Comparison of ENCODE assay signal across 10 cellular contexts in genomic region chr2:96924775-96925747, GRCh38. TPM values are rescaled to one million over a fixed set of nuclear protein-coding genes. Genes with fewer than 3 reads are reported as not detected.
DNase-seq lines count a peak whose midpoint lies in the region; ATAC-seq, FAIRE-seq and TF ChIP-seq lines count a peak whose summit lies in the region.
"Had no signal": no experiment of that assay in that cellular context is flagged by ENCODE, and none has a peak within 500 bp of the region (broad histone marks: within the 10 kb centered on the region; RNA-seq: fewer than 3 reads in every experiment).

No MANE protein-coding gene starts in this region.

- H4K20me1 ChIP-seq in H1 (replicated peaks in 1 of 2; ENCODE audit: control insufficient read depth in 1 of 2, insufficient read depth in 2 of 2, low read length in 2 of 2), result no peaks in the 10 kb centered on the region

- no peak overlapping the region for H2BK5ac ChIP-seq in H1 (ENCODE audit: low read depth, low read length)

- H3K4me1 ChIP-seq in H1 (replicated peaks in 1 of 4; ENCODE audit: control insufficient read depth in 3 of 4, insufficient read depth in 4 of 4, low read length in 3 of 4), result peaks cover 0 to 11% (median 5%) of the 10 kb centered on the region in 4 experiments; a peak in 6 of 7 replicates

- no peak overlapping the region for H2AFZ ChIP-seq in H1 (ENCODE audit: low read length)

- H3K79me2 ChIP-seq in H1 (ENCODE audit: control insufficient read depth in 1 of 2, insufficient read depth in 2 of 2, low read length in 2 of 2), result no peaks in the 10 kb centered on the region

- no peak overlapping the region for H3K27ac ChIP-seq in H1 (ENCODE audit: low read depth, low read length)

- H3K23me2 ChIP-seq in H1 (ENCODE audit: low read depth, low read length), result no peaks in the 10 kb centered on the region

- no peak overlapping the region for H3K18ac ChIP-seq in H1 (ENCODE audit: extremely low read depth, low read length)

- POLR2A ChIA-PET in H1 (lab: Charles Lee; ENCODE audit: partially characterized antibody), result no interaction called here

- no peak overlapping the region for H3K9ac ChIP-seq in H1 (replicated peaks in 1 of 4; ENCODE audit: extremely low read depth in 1 of 4, low read depth in 3 of 4, low read length in 3 of 4)

- DNase-seq in T follicular helper cell (ENCODE audit: low read depth) (peak; percentile 14), activated T-cell treated with anti-CD3 and anti-CD28 coated beads for 24 hours (ENCODE audit: low read depth) (peak; percentile 21), H1 (ENCODE audit: low read depth in 1 of 2, low spot score in 2 of 2) (no peak), NCI-H146 (lab: John Stamatoyannopoulos, UW) (no peak), islet precursor cell (no peak)
- DNase-seq in stimulated activated CD4-positive, alpha-beta T cell treated with anti-CD3 and anti-CD28 coated beads, Interleukin-4, amount 100 ng/mL, for 4 hours, result peak; percentile 20 to 21
- DNase-seq: MG63, NCI-H82 had no signal

- WGBS in H1 (ENCODE audit: extremely low coverage in 1 of 2, insufficient coverage in 1 of 2, insufficient read length in 1 of 2, insufficient replicate concordance in 2 of 2, low coverage in 1 of 2, low lambda C conversion rate in 2 of 2, missing lambda C conversion rate in 1 of 2), 2 experiments, result 90% methylated on average over 20 of the region's 20 CpGs; no CpG with 5 or more reads in 1 of the 2 experiments

- H2AK5ac ChIP-seq in H1 (ENCODE audit: low read depth, low read length), result no peak overlapping the region

- TF ChIP-seq EP300 in H1 (IDR thresholded peaks at IDR 0.05; ENCODE audit: borderline replicate concordance in 1 of 2, low read depth in 2 of 2, low read length in 2 of 2), result no peak

- no peaks in the 10 kb centered on the region for H3K36me3 ChIP-seq in H1 (ENCODE audit: control insufficient read depth in 2 of 4, insufficient read depth in 4 of 4, low read length in 3 of 4)
- H3K36me3 ChIP-seq: MG63 had no signal

- no peak overlapping the region for H2BK15ac ChIP-seq in H1 (ENCODE audit: low read length)

- TF ChIP-seq RAD21 in H1 (IDR thresholded peaks at IDR 0.05 in 1 of 2, conservative IDR thresholded peaks at IDR 0.05 in 1 of 2; ENCODE audit: low read depth in 2 of 2, low read length in 2 of 2), result no peak

- H4K5ac ChIP-seq in H1 (ENCODE audit: insufficient read length, low read depth, low read length), result no peak overlapping the region

- ATAC-seq in GM21717 (IDR thresholded peaks at IDR 0.05; ENCODE audit: unreplicated experiment), result no peak
- no peak for ATAC-seq in HG02938 (IDR thresholded peaks at IDR 0.05; ENCODE audit: unreplicated experiment)

- H3K56ac ChIP-seq in H1 (replicated peaks; ENCODE audit: insufficient read length, low read depth, low read length), result no peak overlapping the region

- no peak overlapping the region for H3K4me2 ChIP-seq in H1 (ENCODE audit: insufficient read depth in 1 of 2, low read depth in 2 of 2, low read length in 2 of 2)

- H2BK120ac ChIP-seq in H1 (replicated peaks; ENCODE audit: low read depth, low read length), result no peak overlapping the region

- TF ChIP-seq CTCF in H1 (IDR thresholded peaks at IDR 0.05; ENCODE audit: control extremely low read depth in 1 of 3, insufficient read depth in 1 of 3, low read depth in 1 of 3, low read length in 3 of 3), result no peak

- H4K91ac ChIP-seq in H1 (replicated peaks; ENCODE audit: insufficient read length, low read length), result peak overlapping the region; percentile 68

- CTCF ChIA-PET in H1 (lab: Charles Lee; ENCODE audit: partially characterized antibody), result interaction anchor here (0.7 to 2.3 kb wide), 10 partner anchors 9 to 67 kb away, joined by 3 to 11 read pairs (median 4); partner anchors contain the start of gene ANKRD39

- no peak overlapping the region for H2BK20ac ChIP-seq in H1 (ENCODE audit: low read length)

- no peak overlapping the region for H3K14ac ChIP-seq in H1 (ENCODE audit: insufficient read length)

- no peak overlapping the region for H3K23ac ChIP-seq in H1 (ENCODE audit: insufficient read length)

- no peak for TF ChIP-seq POLR2A in H1 (IDR thresholded peaks at IDR 0.05; ENCODE audit: control extremely low read depth in 1 of 2, low read depth in 2 of 2, low read length in 2 of 2)

- no peak for FAIRE-seq in H1 (lab: Jason Lieb, UNC)

- H4K8ac ChIP-seq in H1 (ENCODE audit: extremely low read depth, insufficient read depth, low read length), result peak overlapping the region; percentile 3; the same call in 1 of the 2 replicates

- no peak overlapping the region for H3K4me3 ChIP-seq in H1 (ENCODE audit: extremely low read depth in 1 of 4, insufficient read depth in 2 of 4, low read depth in 3 of 4, low read length in 4 of 4)
- H3K4me3 ChIP-seq: MG63 had no signal

- H3K79me1 ChIP-seq in H1 (ENCODE audit: low read depth, low read length), result no peaks in the 10 kb centered on the region

- H3K9me3 ChIP-seq in H1 (ENCODE audit: insufficient read depth in 2 of 2, low read depth in 1 of 2, low read length in 1 of 2), result no peaks in the 10 kb centered on the region
- H3K9me3 ChIP-seq: MG63 had no signal

- no peak overlapping the region for H3K4ac ChIP-seq in H1 (replicated peaks; ENCODE audit: insufficient read length, low read depth, low read length)

- H3K27me3 ChIP-seq in H1 (replicated peaks in 1 of 4; ENCODE audit: control insufficient read depth in 3 of 4, extremely low read depth in 1 of 4, insufficient read depth in 3 of 4, low read length in 3 of 4), result peaks cover 0 to 3% (median 1%) of the 10 kb centered on the region in 4 experiments; a peak in 1 of 7 replicates
- H3K27me3 ChIP-seq: MG63 had no signal

- peak overlapping the region; percentile 4; the same call in 1 of the 2 replicates for H2BK12ac ChIP-seq in H1 (ENCODE audit: low read depth, low read length)

TF ChIP-seq in H1, 55 proteins besides CTCF, POLR2A, EP300 and RAD21:
- no peak for TF ChIP-seq EZH2 (IDR thresholded peaks at IDR 0.05; ENCODE audit: low read depth, low read length, severe bottlenecking)
TF ChIP-seq in H1: peak in this region for 0.

RNA-seq across cellular contexts. Expression of gene SEMA4C, which starts 55.2 kb away (rescaled TPM):
- 67.3 and 74.3 TPM in 2 replicates for total RNA-seq in H1 (2021; fragmentation: NEBNext Ultra II Directional; extraction: Animal tissue kit (Norgen Biotek cat#: 25700))
- 47.5 and 71.4 TPM in 2 replicates for polyA plus RNA-seq in H1 (2011; rRNA removed)
- polyA plus RNA-seq in H1 (2011; cell fraction: cytosol; rRNA removed), result 58.9 TPM
- polyA plus RNA-seq in H1 (2011; cell fraction: nucleus; rRNA removed), result 141 TPM
- polyA plus RNA-seq in H1 (2012, experiment 1 of 2), result 45.7 to 74.3 TPM (median 68.2 TPM) in 4 replicates
- polyA plus RNA-seq in H1 (2012, experiment 2 of 2), result 49.5 TPM
- polyA plus RNA-seq in H1 (2013, experiment 1 of 2), result 61.0 TPM
- 59.0 TPM for polyA plus RNA-seq in H1 (2013, experiment 2 of 2)
- polyA minus RNA-seq in H1 (2011; rRNA and poly(A)+ RNA removed), result 86.3 and 87.9 TPM in 2 replicates
- 47.3 TPM for polyA minus RNA-seq in H1 (2011; cell fraction: cytosol; rRNA and poly(A)+ RNA removed)
- 43.7 TPM for polyA minus RNA-seq in H1 (2011; cell fraction: nucleus; rRNA and poly(A)+ RNA removed)

Comparison
In these comparisons a context has a peak if more than half of its experiments do, and no peak if none do; other contexts are left out.
1. DNase-seq: peak in T follicular helper cell (single experiment), activated T-cell treated with anti-CD3 and anti-CD28 coated beads for 24 hours (single experiment) and stimulated activated CD4-positive, alpha-beta T cell treated with anti-CD3 and anti-CD28 coated beads, Interleukin-4, amount 100 ng/mL, for 4 hours (2 of 2); none in H1 (0 of 2), NCI-H146 (single experiment) and islet precursor cell (single experiment).